26 cellular contexts compared by ENCODE assay signal in the genomic region with DNA sequence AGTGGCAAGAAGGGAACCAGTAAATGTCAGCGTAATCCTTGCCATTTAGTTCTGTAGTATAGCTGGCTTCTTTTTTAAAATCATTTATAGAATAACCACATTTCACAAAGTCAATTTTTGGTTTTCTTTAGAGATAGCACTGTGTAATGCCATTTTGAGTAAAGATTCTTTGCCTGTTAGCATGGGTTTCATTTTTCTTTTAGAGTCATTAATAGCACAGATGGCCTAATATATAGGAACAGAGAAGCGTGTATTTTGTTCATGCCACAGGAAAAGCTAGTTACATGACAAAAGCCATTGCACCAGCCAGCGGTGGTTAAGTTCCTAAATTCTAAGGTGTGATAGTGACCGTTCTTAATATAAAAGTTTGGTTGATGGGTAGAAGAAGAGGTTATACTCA.
DNase-seq lines count a peak whose midpoint lies in the region; ATAC-seq, FAIRE-seq and TF ChIP-seq lines count a peak whose summit lies in the region.
"Had no signal": no experiment of that assay in that cellular context is flagged by ENCODE, and none has a peak within 500 bp of the region (broad histone marks: within the 10 kb centered on the region; RNA-seq: fewer than 3 reads in every experiment).

No MANE protein-coding gene starts in this region.

- H3K4me1 ChIP-seq in BLaER1 treated with 17β-estradiol and CSF1 and Interleukin-3, amounts not matched to agents 10 nM and 100 nM: peaks cover 4 to 16% (median 10%) of the 10 kb centered on the region in 10 experiments; a peak in 14 of 20 replicates
- no peaks in the 10 kb centered on the region for H3K4me1 ChIP-seq in HepG2 (ENCODE audit: insufficient read depth, low read length)
- H3K4me1 ChIP-seq: A549 had no signal

- CTCF ChIA-PET in HepG2 (lab: Yijun Ruan, JAX; ENCODE audit: low intra/inter-chr PET ratio, low total read pairs): no interaction called here

- no peak for TF ChIP-seq POLR2A in HepG2 (IDR thresholded peaks at IDR 0.05; ENCODE audit: insufficient read depth in 1 of 2, low read depth in 2 of 2, low read length in 2 of 2)

- no peaks in the 10 kb centered on the region for H4K20me1 ChIP-seq in BLaER1 treated with 17β-estradiol and CSF1 and Interleukin-3, amounts not matched to agents 10 nM and 100 nM
- no peaks in the 10 kb centered on the region for H4K20me1 ChIP-seq in HepG2 (ENCODE audit: insufficient read depth, low read length)

- peak; percentile 16 for ATAC-seq in GM19023 (IDR thresholded peaks at IDR 0.05; ENCODE audit: unreplicated experiment)
- ATAC-seq in HG02588 (IDR thresholded peaks at IDR 0.05; ENCODE audit: unreplicated experiment): peak; percentile 61
- peak; percentile 36 for ATAC-seq in HG03442 (IDR thresholded peaks at IDR 0.05; ENCODE audit: unreplicated experiment)
- no peak for ATAC-seq in HepG2
- ATAC-seq: A549; activated T-cell treated with anti-CD3 and anti-CD28 coated beads, Interleukin-2, amount 50 U/mL, for 4 hours; PC-3; right cardiac atrium had no signal

- no TSS peak for BruUV-seq in HepG2 (replicated peaks; lab: Mats Ljungman, UMichigan)

- intact Hi-C loops in HepG2 (cut with micrococcal nuclease; ENCODE audit: unreplicated experiment): no loop called here

- H2AFZ ChIP-seq in HepG2 (ENCODE audit: low read length): no peak overlapping the region

- no peaks in the 10 kb centered on the region for H3K79me2 ChIP-seq in HepG2 (ENCODE audit: insufficient read depth, low read length)

- no peak for DNase-seq in stimulated activated naive CD4-positive, alpha-beta T cell (lab: John Stamatoyannopoulos, UW)
- DNase-seq in HepG2 (ENCODE audit: low spot score) (no peak), DMS153 (lab: John Stamatoyannopoulos, UW) (no peak), T-helper 9 cell (no peak)
- DNase-seq: activated naive CD4-positive, alpha-beta T cell treated with anti-CD3 and anti-CD28 coated beads, Interleukin-2, amount 50 U/mL, for 16 hours; activated T-cell treated with anti-CD3 and anti-CD28 coated beads, Interleukin-2, amount 50 U/mL, for 4 hours; aorta; C1 segment of cervical spinal cord; effector CD4-positive, alpha-beta T cell; HFFc6; NCI-H69; ovary; PC-3; right cardiac atrium; SIG-M5; stimulated activated CD4-positive, alpha-beta T cell treated with anti-CD3 and anti-CD28 coated beads, Interleukin-15, amount 100 ng/mL, for 24 hours; T-helper 2 cell had no signal

- TF ChIP-seq EP300 in HepG2 (IDR thresholded peaks at IDR 0.05; ENCODE audit: low read depth in 2 of 2, low read length in 2 of 2): no peak
- TF ChIP-seq EP300 in HepG2 (CRISPR knock-in tag; IDR thresholded peaks at IDR 0.05; ENCODE audit: borderline replicate concordance): no peak

- in situ Hi-C loops in HepG2 (cut with HindIII; ENCODE audit: extremely low pct_ligation_motif_present, low pct_unique_long_range_greater_than_20kb): no loop called here

- peak overlapping the region in 10 of 11 experiments; percentile 14 to 66 (median 43); a peak in 15 of 22 replicates for H3K4me2 ChIP-seq in BLaER1 treated with 17β-estradiol and CSF1 and Interleukin-3, amounts not matched to agents 10 nM and 100 nM
- H3K4me2 ChIP-seq in HepG2 (ENCODE audit: low read depth, low read length): no peak overlapping the region
- H3K4me2 ChIP-seq: A549 had no signal

- 10% methylated on average over 4 of the region's 4 CpGs for WGBS in HepG2 (ENCODE audit: low lambda C conversion rate)

- POLR2A ChIA-PET in HepG2 (lab: Yijun Ruan, JAX): no interaction called here

- no peak for TF ChIP-seq CTCF in HepG2 (CRISPR knock-in tag; IDR thresholded peaks at IDR 0.05)

- FAIRE-seq in HepG2 (lab: Jason Lieb, UNC): no peak
- FAIRE-seq: A549, frontal cortex, G401.6, HTR-8/SVneo had no signal

- no peak overlapping the region for H3K9ac ChIP-seq in BLaER1 treated with 17β-estradiol and CSF1 and Interleukin-3, amounts not matched to agents 10 nM and 100 nM
- H3K9ac ChIP-seq in HepG2 (ENCODE audit: insufficient read depth, low read depth, low read length): no peak overlapping the region

- peak overlapping the region in 6 of 11 experiments; percentile 27 to 79 (median 60); a peak in 10 of 22 replicates for H3K27ac ChIP-seq in BLaER1 treated with 17β-estradiol and CSF1 and Interleukin-3, amounts not matched to agents 10 nM and 100 nM
- H3K27ac ChIP-seq in HepG2 (ENCODE audit: extremely low read length, insufficient read depth, low read length): no peak overlapping the region
- H3K27ac ChIP-seq: A549, ovary, thoracic aorta had no signal

- no peaks in the 10 kb centered on the region for H3K36me3 ChIP-seq in BLaER1 treated with 17β-estradiol and CSF1 and Interleukin-3, amounts not matched to agents 10 nM and 100 nM
- no peaks in the 10 kb centered on the region for H3K36me3 ChIP-seq in HepG2 (replicated peaks in 1 of 2; ENCODE audit: control insufficient read depth in 1 of 2, insufficient read depth in 2 of 2, low read length in 2 of 2)
- H3K36me3 ChIP-seq: ovary, thoracic aorta had no signal

- TF ChIP-seq RAD21 in HepG2 (CRISPR knock-in tag; IDR thresholded peaks at IDR 0.05): no peak

- no peaks in the 10 kb centered on the region for H3K27me3 ChIP-seq in BLaER1 treated with 17β-estradiol and CSF1 and Interleukin-3, amounts not matched to agents 10 nM and 100 nM
- no peaks in the 10 kb centered on the region for H3K27me3 ChIP-seq in HepG2 (ENCODE audit: control insufficient read depth in 1 of 2, insufficient read depth in 2 of 2, low read length in 2 of 2)
- H3K27me3 ChIP-seq: ovary had no signal

- H3K9me3 ChIP-seq in BLaER1 treated with 17β-estradiol and CSF1 and Interleukin-3, amounts not matched to agents 10 nM and 100 nM (replicated peaks in 1 of 11): no peaks in the 10 kb centered on the region
- H3K9me3 ChIP-seq in HepG2 (ENCODE audit: low read length): peaks cover 87% of the 10 kb centered on the region
- H3K9me3 ChIP-seq: A549, ovary, thoracic aorta had no signal

- H3K4me3 ChIP-seq in BLaER1 treated with 17β-estradiol and CSF1 and Interleukin-3, amounts not matched to agents 10 nM and 100 nM: no peak overlapping the region
- no peak overlapping the region for H3K4me3 ChIP-seq in HepG2 (replicated peaks in 1 of 3; ENCODE audit: insufficient read depth in 1 of 3, low read depth in 2 of 3, low read length in 3 of 3)
- H3K4me3 ChIP-seq: A549, ovary, thoracic aorta had no signal

TF ChIP-seq in HepG2, 621 proteins besides CTCF, POLR2A, EP300 and RAD21:
- TF ChIP-seq SP5 (CRISPR knock-in tag; IDR thresholded peaks at IDR 0.05; ENCODE audit: borderline replicate concordance, low read depth) (no peak), EZH2 (conservative IDR thresholded peaks at IDR 0.05; ENCODE audit: low read depth, low read length) (no peak), HMG20A (CRISPR knock-in tag; IDR thresholded peaks at IDR 0.05; ENCODE audit: borderline replicate concordance) (no peak), ZNF615 (CRISPR knock-in tag; IDR thresholded peaks at IDR 0.05; ENCODE audit: borderline replicate concordance) (no peak), RXRA (CRISPR knock-in tag; IDR thresholded peaks at IDR 0.05) (no peak), ZNF772 (CRISPR knock-in tag; IDR thresholded peaks at IDR 0.05) (no peak), SALL2 (CRISPR knock-in tag; IDR thresholded peaks at IDR 0.05) (no peak), TFDP2 (CRISPR knock-in tag; IDR thresholded peaks at IDR 0.05) (no peak), ZNF768 (CRISPR knock-in tag; IDR thresholded peaks at IDR 0.05) (no peak)
